Comparison of ENCODE assay signal across 8 cellular contexts in the genomic region with DNA sequence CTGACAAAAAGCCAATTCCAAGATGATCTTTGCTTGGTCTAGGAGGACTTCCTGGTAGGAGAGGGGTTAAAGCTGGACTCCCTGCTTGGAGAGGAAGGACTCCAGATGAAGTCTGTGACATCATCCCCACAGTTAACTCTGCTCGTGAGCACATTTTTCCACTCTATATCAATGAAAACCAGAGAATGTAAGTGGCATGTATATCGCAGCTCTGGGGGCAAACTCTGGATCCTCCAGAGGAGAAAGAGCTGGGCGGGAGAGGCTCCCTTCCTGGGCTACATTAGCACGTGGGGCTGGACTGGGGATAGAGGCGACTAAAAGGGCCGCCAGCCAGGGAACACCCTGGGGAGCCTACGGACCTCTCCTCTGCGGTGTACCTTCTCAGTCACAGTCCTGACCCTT. TPM values are rescaled to one million over a fixed set of nuclear protein-coding genes. Genes with fewer than 3 reads are reported as not detected.
DNase-seq lines count a peak whose midpoint lies in the region; ATAC-seq and TF ChIP-seq lines count a peak whose summit lies in the region.

No MANE protein-coding gene starts in this region.

- H3K27ac ChIP-seq in HEK293 (ENCODE audit: extremely low read depth, low read depth, low read length) (no peak overlapping the region), suprapubic skin (peak overlapping the region; percentile 78), aorta (ENCODE audit: low read depth in 1 of 2, low read length in 2 of 2) (no peak overlapping the region)

- H3K4me3 ChIP-seq in HEK293 (ENCODE audit: low read depth, low read length) = no peak overlapping the region
- H3K4me3 ChIP-seq in fibroblast of the aortic adventitia (ENCODE audit: low read depth, low read length) = peak overlapping the region; percentile 62
- H3K4me3 ChIP-seq in suprapubic skin = peak overlapping the region; percentile 40
- no peak overlapping the region for H3K4me3 ChIP-seq in aorta (ENCODE audit: low read length in 2 of 2)

- H3K9me3 ChIP-seq in HEK293 (ENCODE audit: control insufficient read depth, insufficient read depth, low read depth, low read length) = no peaks in the 10 kb centered on the region
- no peaks in the 10 kb centered on the region for H3K9me3 ChIP-seq in suprapubic skin
- no peaks in the 10 kb centered on the region for H3K9me3 ChIP-seq in aorta (ENCODE audit: control insufficient read depth, low read length)

- H3K27me3 ChIP-seq in suprapubic skin (no peaks in the 10 kb centered on the region), aorta (ENCODE audit: control insufficient read depth in 1 of 2, insufficient read depth in 2 of 2, low read length in 1 of 2) (no peaks in the 10 kb centered on the region)

- POLR2A ChIA-PET in HEK293 (lab: Yijun Ruan, JAX) = interaction anchor here (0.6 to 0.7 kb wide), 2 partner anchors 21 to 156 kb away, joined by 4 to 5 read pairs; no protein-coding TSS in a partner anchor

- WGBS in suprapubic skin = 37% methylated on average over 8 of the region's 8 CpGs
- 29 to 33% methylated on average over 8 of the region's 8 CpGs for WGBS in aorta, 2 donors

- TF ChIP-seq EP300 in suprapubic skin (IDR thresholded peaks at IDR 0.05) = no peak

- CTCF ChIA-PET in HEK293 (lab: Yijun Ruan, JAX) = interaction anchor here (0.8 to 1.9 kb wide), 3 partner anchors 26 to 60 kb away, joined by 3 to 5 read pairs (median 3); no protein-coding TSS in a partner anchor

- no peak for TF ChIP-seq CTCF in HEK293 (tag by site-specific recombination; IDR thresholded peaks at IDR 0.05)
- TF ChIP-seq CTCF in fibroblast of the aortic adventitia (IDR thresholded peaks at IDR 0.05; ENCODE audit: insufficient read depth, low read length) = no peak
- no peak for TF ChIP-seq CTCF in suprapubic skin (IDR thresholded peaks at IDR 0.05)

- intact Hi-C loops in aorta (cut with DNase I) = no loop called here

- TF ChIP-seq POLR2A in suprapubic skin (IDR thresholded peaks at IDR 0.05) = no peak

- peak; percentile 38 for DNase-seq in SK-MEL-5 (ENCODE audit: low read depth, low spot score)
- DNase-seq in fibroblast of the aortic adventitia (ENCODE audit: low read depth) = peak; percentile 75
- DNase-seq in suprapubic skin (ENCODE audit: low spot score in 2 of 2) = no peak
- no peak for DNase-seq in aorta
- DNase-seq in NOMO-1 (lab: John Stamatoyannopoulos, UW; ENCODE audit: unreplicated experiment in 2 of 2) = no peak
- no peak for DNase-seq in NCI-H1694 treated with DMSO at 0.1 percent for 48 hours (lab: John Stamatoyannopoulos, UW)

- ATAC-seq in GM18498 (IDR thresholded peaks at IDR 0.05; ENCODE audit: unreplicated experiment) (peak; percentile 25), aorta (ENCODE audit: low FRiP score) (no peak)

- peaks cover 4% of the 10 kb centered on the region; the same call in 1 of the 2 replicates for H3K4me1 ChIP-seq in HEK293 (ENCODE audit: control insufficient read depth, insufficient read depth, low read length)
- H3K4me1 ChIP-seq in suprapubic skin = peaks cover 76% of the 10 kb centered on the region
- H3K4me1 ChIP-seq in aorta (ENCODE audit: control insufficient read depth in 1 of 2, insufficient read depth in 2 of 2, low read length in 2 of 2) = no peaks in the 10 kb centered on the region

- in situ Hi-C loops in SK-MEL-5 (cut with HindIII; ENCODE audit: low pct_unique_long_range_greater_than_20kb, low sequenced_read_pairs) = no loop called here

- peaks cover 0 to 21% of the 10 kb centered on the region in 2 experiments; a peak in 2 of 3 replicates for H3K36me3 ChIP-seq in HEK293 (ENCODE audit: control insufficient read depth in 2 of 2, insufficient read depth in 1 of 2, low read length in 2 of 2)
- no peaks in the 10 kb centered on the region for H3K36me3 ChIP-seq in suprapubic skin
- H3K36me3 ChIP-seq in aorta (ENCODE audit: control insufficient read depth in 1 of 2, insufficient read depth in 2 of 2, low read length in 1 of 2) = no peaks in the 10 kb centered on the region

TF ChIP-seq in HEK293, 187 proteins besides CTCF, POLR2A, EP300 and RAD21:
- TF ChIP-seq YY2 (tag by site-specific recombination; IDR thresholded peaks at IDR 0.05) (no peak), ZNF629 (tag by site-specific recombination; IDR thresholded peaks at IDR 0.05) (peak; percentile 43; the same call in 1 of the 2 replicates), ZBTB21 (tag by site-specific recombination; IDR thresholded peaks at IDR 0.05) (peak; percentile 70; the same call in 1 of the 2 replicates), ZBTB44 (tag by site-specific recombination; IDR thresholded peaks at IDR 0.05) (no peak), ZIC2 (tag by site-specific recombination; IDR thresholded peaks at IDR 0.05) (0 out of 2 replicates have a peak, but pooled peaks have one; percentile 30), ATF2 (tag by site-specific recombination; IDR thresholded peaks at IDR 0.05; ENCODE audit: low read depth) (0 out of 2 replicates have a peak, but pooled peaks have one; percentile 35), IKZF3 (tag by site-specific recombination; IDR thresholded peaks at IDR 0.05) (peak; percentile 14; the same call in 1 of the 2 replicates), GLIS1 (tag by site-specific recombination; IDR thresholded peaks at IDR 0.05) (0 out of 2 replicates have a peak, but pooled peaks have one; percentile 18), ZNF76 (tag by site-specific recombination; IDR thresholded peaks at IDR 0.05; ENCODE audit: borderline replicate concordance, low read depth) (no peak), ZNF121 (tag by site-specific recombination; IDR thresholded peaks at IDR 0.05) (no peak)

RNA-seq across cellular contexts. Expression of gene HIC1, which starts 34.1 kb away (rescaled TPM):
- 0.48 and 0.69 TPM in 2 replicates for total RNA-seq in SK-MEL-5 (2014; rRNA removed; shearing (Covaris generic))
- 0.41 and 0.69 TPM in 2 replicates for polyA plus RNA-seq in SK-MEL-5 (2015; cell fraction: cytosol; rRNA removed)
- 0.15 and 1.0 TPM in 2 replicates for polyA plus RNA-seq in SK-MEL-5 (2015; cell fraction: nucleus; rRNA removed)
- total RNA-seq in fibroblast of the aortic adventitia (ENCODE audit: low replicate concordance) (36.4 and 57.6 TPM in 2 replicates), suprapubic skin (1 to 10 TPM; 2.7 to 9.5 (median 4.9) TPM), aorta (10 to 100 TPM; 27.2 to 69.2 TPM)
- polyA plus RNA-seq in aorta = 1 to 10 TPM; 1.1 to 2.1 TPM

RNA-seq across cellular contexts. Expression of gene OVCA2, which starts 47.2 kb away (rescaled TPM):
- total RNA-seq in SK-MEL-5 (2014; rRNA removed; shearing (Covaris generic)) = 74.9 and 82.0 TPM in 2 replicates
- 78.7 and 95.2 TPM in 2 replicates for polyA plus RNA-seq in SK-MEL-5 (2015; cell fraction: cytosol; rRNA removed)
- polyA plus RNA-seq in SK-MEL-5 (2015; cell fraction: nucleus; rRNA removed) = 33.7 and 35.8 TPM in 2 replicates
- total RNA-seq in fibroblast of the aortic adventitia (ENCODE audit: low replicate concordance) = 38.8 and 39.9 TPM in 2 replicates
- 10 to 100 TPM; 36.6 to 51.5 (median 42.7) TPM for total RNA-seq in suprapubic skin
- total RNA-seq in aorta = 10 to 100 TPM; 14.2 to 19.8 TPM
- polyA plus RNA-seq in aorta = 10 to 100 TPM; 20.3 to 54.0 TPM

RNA-seq across cellular contexts. Expression of gene DPH1, which starts 59.1 kb away (rescaled TPM):
- 60.2 and 70.1 TPM in 2 replicates for total RNA-seq in SK-MEL-5 (2014; rRNA removed; shearing (Covaris generic))
- polyA plus RNA-seq in SK-MEL-5 (2015; cell fraction: cytosol; rRNA removed) = 50.9 and 54.6 TPM in 2 replicates
- 220 and 273 TPM in 2 replicates for polyA plus RNA-seq in SK-MEL-5 (2015; cell fraction: nucleus; rRNA removed)
- total RNA-seq in fibroblast of the aortic adventitia (ENCODE audit: low replicate concordance) = 28.8 and 50.5 TPM in 2 replicates
- 100 to 1,000 TPM in 1 of 4 donors, 10 to 100 TPM in 3; 58.7 to 115 (median 66.3) TPM for total RNA-seq in suprapubic skin
- total RNA-seq in aorta = 10 to 100 TPM; 26.1 to 38.8 TPM
- 10 to 100 TPM in 1 of 2 donors, 1 to 10 TPM in 1; 6.3 to 62.9 TPM for polyA plus RNA-seq in aorta

Comparison
In these comparisons a context has a peak if more than half of its experiments do, and no peak if none do; other contexts are left out.
1. H3K4me3 ChIP-seq: peak in fibroblast of the aortic adventitia (single experiment) and suprapubic skin (single experiment); none in HEK293 (single experiment) and aorta (0 of 2).
2. DNase-seq: peak in SK-MEL-5 (single experiment) and fibroblast of the aortic adventitia (single experiment); none in suprapubic skin (0 of 2), aorta (0 of 2), NOMO-1 (0 of 2) and NCI-H1694 treated with DMSO at 0.1 percent for 48 hours (single experiment).